Comparison of ENCODE assay signal across 24 cellular contexts in the genomic region with DNA sequence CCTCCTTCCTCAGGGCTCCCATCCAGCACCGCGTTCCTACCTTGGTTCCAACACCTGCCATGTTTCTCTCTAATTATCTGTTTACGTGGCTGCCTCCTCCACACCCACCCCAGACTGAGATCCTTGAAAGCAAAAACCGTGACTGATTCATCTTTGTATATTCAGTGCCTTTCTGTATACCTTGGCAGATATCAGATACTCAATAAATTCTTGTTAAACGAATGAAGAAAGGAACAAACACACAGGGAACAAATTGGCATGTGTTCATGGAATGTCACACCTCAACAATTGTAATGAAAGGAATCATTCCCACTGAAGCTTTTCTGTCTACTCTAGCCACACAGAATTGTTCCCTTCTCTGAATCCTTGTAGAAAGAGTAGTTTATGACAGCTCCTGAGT. TPM values are rescaled to one million over a fixed set of nuclear protein-coding genes. Genes with fewer than 3 reads are reported as not detected.
A peak's percentile ranks its signal among the peaks of the same experiment; 100 is the strongest.
DNase-seq lines count a peak whose midpoint lies in the region; ATAC-seq and TF ChIP-seq lines count a peak whose summit lies in the region.
"Had no signal": no experiment of that assay in that cellular context is flagged by ENCODE, and none has a peak within 500 bp of the region (broad histone marks: within the 10 kb centered on the region; RNA-seq: fewer than 3 reads in every experiment).

No MANE protein-coding gene starts in this region.

- H3K4me1 ChIP-seq in parathyroid adenoma, result no peaks in the 10 kb centered on the region
- H3K4me1 ChIP-seq: BE2C, SJSA1 had no signal

- peak overlapping the region; percentile 51 for H2AFZ ChIP-seq in parathyroid adenoma
- H2AFZ ChIP-seq: GM23248 had no signal

- no peaks in the 10 kb centered on the region for H3K9me3 Mint-ChIP-seq in activated T-helper 1 cell treated with anti-CD3 and anti-CD28 coated beads, Interleukin-12 subunit alpha, Interleukin-12 subunit beta, Interleukin-2, Interleukin-4 antibody, amounts not matched to agents 30 ng/mL and 10 ng/mL and 1 ng/mL, durations not matched to agents 14 hours and 24 hours and 36 hours
- H3K9me3 Mint-ChIP-seq: CD4-positive, alpha-beta T cell had no signal

- no peaks in the 10 kb centered on the region for H3K9me3 ChIP-seq in parathyroid adenoma (ENCODE audit: control insufficient read depth, low read length)
- H3K9me3 ChIP-seq: BE2C, SJSA1 had no signal

- DNase-seq in NCI-H1092 treated with DMSO at 0.1 percent for 48 hours (lab: John Stamatoyannopoulos, UW) (peak; percentile 47), NCI-H1092 (lab: John Stamatoyannopoulos, UW) (no peak), DMS53 treated with DMSO at 0.1 percent for 48 hours (lab: John Stamatoyannopoulos, UW; ENCODE audit: unreplicated experiment) (peak; percentile 1), NCI-H748 (lab: John Stamatoyannopoulos, UW; ENCODE audit: unreplicated experiment) (peak; percentile 79)
- no peak for DNase-seq in activated CD8-positive, alpha-beta memory T cell treated with anti-CD3 and anti-CD28 coated beads, Interleukin-2, amount 50 U/mL, for 4 hours
- no peak for DNase-seq in activated T-helper 1 cell treated with anti-CD3 and anti-CD28 coated beads, Interleukin-12 subunit alpha, Interleukin-12 subunit beta, Interleukin-2, Interleukin-4 antibody, amounts not matched to agents 30 ng/mL and 10 ng/mL and 1 ng/mL, durations not matched to agents 14 hours and 24 hours and 36 hours (ENCODE audit: low spot score)
- DNase-seq: BE2C; CD4-positive, alpha-beta T cell; DND-41; GM23248; HCEC 1CT; NCI-H1694 treated with DMSO at 0.1 percent for 48 hours; NCI-H69; PC-3; SW 1271 had no signal

- no peaks in the 10 kb centered on the region for H3K36me3 ChIP-seq in parathyroid adenoma (ENCODE audit: control insufficient read depth, insufficient read depth, low read length)
- H3K36me3 ChIP-seq: BE2C, SJSA1 had no signal

- no peaks in the 10 kb centered on the region for H3K27me3 ChIP-seq in parathyroid adenoma (ENCODE audit: control insufficient read depth, insufficient read depth, low read length)
- H3K27me3 ChIP-seq: BE2C had no signal

- no peak overlapping the region for H3K4me3 ChIP-seq in parathyroid adenoma (ENCODE audit: low read depth, low read length)
- H3K4me3 ChIP-seq: GM23248, SJSA1 had no signal

- no peak overlapping the region for H3K4me2 ChIP-seq in parathyroid adenoma (ENCODE audit: low read length)

- H3K4me1 Mint-ChIP-seq in activated T-helper 1 cell treated with anti-CD3 and anti-CD28 coated beads, Interleukin-12 subunit alpha, Interleukin-12 subunit beta, Interleukin-2, Interleukin-4 antibody, amounts not matched to agents 30 ng/mL and 10 ng/mL and 1 ng/mL, durations not matched to agents 14 hours and 24 hours and 36 hours (ENCODE audit: low read depth), result no peaks in the 10 kb centered on the region
- H3K4me1 Mint-ChIP-seq: IgD-negative memory B cell had no signal

- H3K27me3 Mint-ChIP-seq in activated T-helper 1 cell treated with anti-CD3 and anti-CD28 coated beads, Interleukin-12 subunit alpha, Interleukin-12 subunit beta, Interleukin-2, Interleukin-4 antibody, amounts not matched to agents 30 ng/mL and 10 ng/mL and 1 ng/mL, durations not matched to agents 14 hours and 24 hours and 36 hours (ENCODE audit: insufficient read depth), result peaks cover 4% of the 10 kb centered on the region

- H3K27ac ChIP-seq in parathyroid adenoma, result no peak overlapping the region
- H3K27ac ChIP-seq: 22Rv1, GM23248, HL-60, RWPE1, SJSA1 had no signal

- no peak overlapping the region for H3K27ac Mint-ChIP-seq in activated T-helper 1 cell treated with anti-CD3 and anti-CD28 coated beads, Interleukin-12 subunit alpha, Interleukin-12 subunit beta, Interleukin-2, Interleukin-4 antibody, amounts not matched to agents 30 ng/mL and 10 ng/mL and 1 ng/mL, durations not matched to agents 14 hours and 24 hours and 36 hours
- H3K27ac Mint-ChIP-seq: CD4-positive, alpha-beta T cell; IgD-negative memory B cell had no signal

- no peak for TF ChIP-seq CTCF in parathyroid adenoma (IDR thresholded peaks at IDR 0.05)

- no peak overlapping the region for H3K9ac ChIP-seq in parathyroid adenoma
- H3K9ac ChIP-seq: GM23248 had no signal

- no peak for ATAC-seq in GM18870 (IDR thresholded peaks at IDR 0.05; ENCODE audit: unreplicated experiment)
- ATAC-seq: PC-3 had no signal

- no peaks in the 10 kb centered on the region for H3K36me3 Mint-ChIP-seq in activated T-helper 1 cell treated with anti-CD3 and anti-CD28 coated beads, Interleukin-12 subunit alpha, Interleukin-12 subunit beta, Interleukin-2, Interleukin-4 antibody, amounts not matched to agents 30 ng/mL and 10 ng/mL and 1 ng/mL, durations not matched to agents 14 hours and 24 hours and 36 hours (ENCODE audit: low read depth)
- H3K36me3 Mint-ChIP-seq: IgD-negative memory B cell had no signal

- no peak overlapping the region for H3K4me3 Mint-ChIP-seq in activated T-helper 1 cell treated with anti-CD3 and anti-CD28 coated beads, Interleukin-12 subunit alpha, Interleukin-12 subunit beta, Interleukin-2, Interleukin-4 antibody, amounts not matched to agents 30 ng/mL and 10 ng/mL and 1 ng/mL, durations not matched to agents 14 hours and 24 hours and 36 hours
- H3K4me3 Mint-ChIP-seq: CD4-positive, alpha-beta T cell; IgD-negative memory B cell had no signal

- no peaks in the 10 kb centered on the region for H3K79me2 ChIP-seq in parathyroid adenoma

- intact Hi-C loops in activated T-helper 1 cell treated with anti-CD3 and anti-CD28 coated beads, Interleukin-12 subunit alpha, Interleukin-12 subunit beta, Interleukin-2, Interleukin-4 antibody, amounts not matched to agents 30 ng/mL and 10 ng/mL and 1 ng/mL, durations not matched to agents 14 hours and 24 hours and 36 hours (cut with micrococcal nuclease), result no loop called here

RNA-seq across cellular contexts. Expression of gene LRRC55, which starts 20.4 kb away (rescaled TPM):
- total RNA-seq in activated T-helper 1 cell treated with anti-CD3 and anti-CD28 coated beads, Interleukin-12 subunit alpha, Interleukin-12 subunit beta, Interleukin-2, Interleukin-4 antibody, amounts not matched to agents 30 ng/mL and 10 ng/mL and 1 ng/mL, durations not matched to agents 14 hours and 24 hours and 36 hours, result not detected in 2 replicates
- total RNA-seq: CD4-positive, alpha-beta T cell; GM23248; LHCN-M2; PC-3; SJSA1; T-helper 2 cell treated with Interferon-gamma antibody and Interleukin-4, amounts not matched to agents 100 ng/mL and 5 ng/mL, for 36 hours had no signal

Comparison
In these comparisons a context has a peak if more than half of its experiments do, and no peak if none do; other contexts are left out.
1. DNase-seq: peak in NCI-H1092 treated with DMSO at 0.1 percent for 48 hours (single experiment), DMS53 treated with DMSO at 0.1 percent for 48 hours (single experiment) and NCI-H748 (single experiment); none in NCI-H1092 (single experiment), activated CD8-positive, alpha-beta memory T cell treated with anti-CD3 and anti-CD28 coated beads, Interleukin-2, amount 50 U/mL, for 4 hours (single experiment) and activated T-helper 1 cell treated with anti-CD3 and anti-CD28 coated beads, Interleukin-12 subunit alpha, Interleukin-12 subunit beta, Interleukin-2, Interleukin-4 antibody, amounts not matched to agents 30 ng/mL and 10 ng/mL and 1 ng/mL, durations not matched to agents 14 hours and 24 hours and 36 hours (single experiment).